ENCODE assay signal across 1 cellular context in genomic region chr2:71833272-71833671, GRCh38.
TF ChIP-seq lines count a peak whose summit lies in the region.

No MANE protein-coding gene starts in this region.

TF ChIP-seq in HepG2, 621 proteins besides CTCF, POLR2A, EP300 and RAD21 (continued from another document and continues in another):
- TF ChIP-seq ZBTB4 (CRISPR knock-in tag; IDR thresholded peaks at IDR 0.05; ENCODE audit: borderline replicate concordance) = no peak
- no peak for TF ChIP-seq GLMP (CRISPR knock-in tag; IDR thresholded peaks at IDR 0.05; ENCODE audit: borderline replicate concordance)
- no peak for TF ChIP-seq KAT7 (CRISPR knock-in tag; IDR thresholded peaks at IDR 0.05; ENCODE audit: borderline replicate concordance)
- TF ChIP-seq ZBTB42 (CRISPR knock-in tag; IDR thresholded peaks at IDR 0.05) = no peak
- no peak for TF ChIP-seq TERF1 (CRISPR knock-in tag; IDR thresholded peaks at IDR 0.05)
- no peak for TF ChIP-seq MTA1 (CRISPR knock-in tag; IDR thresholded peaks at IDR 0.05; ENCODE audit: borderline replicate concordance)
- no peak for TF ChIP-seq ZBTB43 (CRISPR knock-in tag; conservative IDR thresholded peaks at IDR 0.05)
- TF ChIP-seq MLX (CRISPR knock-in tag; IDR thresholded peaks at IDR 0.05) = no peak
- no peak for TF ChIP-seq ZNF800 (CRISPR knock-in tag; IDR thresholded peaks at IDR 0.05)
- TF ChIP-seq ZNF788 (CRISPR knock-in tag; IDR thresholded peaks at IDR 0.05; ENCODE audit: borderline replicate concordance) = no peak
- TF ChIP-seq FLYWCH1 (CRISPR knock-in tag; IDR thresholded peaks at IDR 0.05) = no peak
- no peak for TF ChIP-seq ZHX2 (IDR thresholded peaks at IDR 0.05; ENCODE audit: low read depth)
- TF ChIP-seq ZHX2 (CRISPR knock-in tag; IDR thresholded peaks at IDR 0.05; ENCODE audit: borderline replicate concordance) = no peak
- TF ChIP-seq FOXA1 (IDR thresholded peaks at IDR 0.05) = 0 out of 2 replicates have a peak, but pooled peaks have one; percentile 22
- TF ChIP-seq FOXA1 (CRISPR knock-in tag; IDR thresholded peaks at IDR 0.05) = no peak
- no peak for TF ChIP-seq ZNF776 (CRISPR knock-in tag; IDR thresholded peaks at IDR 0.05)
- peak; percentile 93 for TF ChIP-seq CREB1 (IDR thresholded peaks at IDR 0.05)
- no peak for TF ChIP-seq CREB1 (CRISPR knock-in tag; IDR thresholded peaks at IDR 0.05)
- TF ChIP-seq AHR (CRISPR knock-in tag; IDR thresholded peaks at IDR 0.05) = no peak
- TF ChIP-seq IKZF1 (IDR thresholded peaks at IDR 0.05) = peak; percentile 92
- no peak for TF ChIP-seq AGO2 (optimal IDR thresholded peaks at IDR 0.05; ENCODE audit: low read depth, low read length)
- TF ChIP-seq ZNF354B (CRISPR knock-in tag; IDR thresholded peaks at IDR 0.05) = no peak
- TF ChIP-seq EED (CRISPR knock-in tag; IDR thresholded peaks at IDR 0.05) = no peak
- no peak for TF ChIP-seq FOSL2 (CRISPR knock-in tag; IDR thresholded peaks at IDR 0.05)
- no peak for TF ChIP-seq ZNF24 (IDR thresholded peaks at IDR 0.05)
- peak; percentile 32; the same call in 1 of the 2 replicates for TF ChIP-seq ATF7 (IDR thresholded peaks at IDR 0.05)
- TF ChIP-seq ATF7 (CRISPR knock-in tag; IDR thresholded peaks at IDR 0.05) = no peak
- no peak for TF ChIP-seq NR0B2 (CRISPR knock-in tag; IDR thresholded peaks at IDR 0.05)
- 0 out of 2 replicates have a peak, but pooled peaks have one; percentile 7 for TF ChIP-seq ZBTB40 (IDR thresholded peaks at IDR 0.05)
- TF ChIP-seq ZBTB40 (CRISPR knock-in tag; IDR thresholded peaks at IDR 0.05) = no peak
